In genomic region chr7:129949292-129950133, GRCh38 we compare ENCODE assay signal across 8 cellular contexts. TPM values are rescaled to one million over a fixed set of nuclear protein-coding genes. Genes with fewer than 3 reads are reported as not detected.
A peak's percentile ranks its signal among the peaks of the same experiment; 100 is the strongest.
DNase-seq lines count a peak whose midpoint lies in the region; ATAC-seq and TF ChIP-seq lines count a peak whose summit lies in the region.

No MANE protein-coding gene starts in this region.

- peak overlapping the region; percentile 90 to 100 (median 96) for H3K4me2 ChIP-seq in BLaER1 treated with 17β-estradiol and CSF1 and Interleukin-3, amounts not matched to agents 10 nM and 100 nM

- H3K9ac ChIP-seq in BLaER1 treated with 17β-estradiol and CSF1 and Interleukin-3, amounts not matched to agents 10 nM and 100 nM = peak overlapping the region; percentile 92 to 99 (median 97)
- peak overlapping the region; percentile 96 to 97 for H3K9ac ChIP-seq in mucosa of rectum (ENCODE audit: low read depth in 1 of 2, low read length in 2 of 2)

- no peak for TF ChIP-seq CTCF in epithelial cell of proximal tubule (conservative IDR thresholded peaks at IDR 0.05; ENCODE audit: low read depth, low read length)

- H3K27ac ChIP-seq in BLaER1 treated with 17β-estradiol and CSF1 and Interleukin-3, amounts not matched to agents 10 nM and 100 nM = peak overlapping the region; percentile 88 to 98 (median 93)
- H3K27ac ChIP-seq in mucosa of rectum (ENCODE audit: low read depth in 2 of 2, low read length in 2 of 2) = peak overlapping the region; percentile 93 to 95

- DNase-seq in epithelial cell of proximal tubule (ENCODE audit: low read depth) = peak; percentile 98

- ATAC-seq in GM18870 (IDR thresholded peaks at IDR 0.05; ENCODE audit: unreplicated experiment) = peak; percentile 36
- peak; percentile 13 for ATAC-seq in HG03460 (IDR thresholded peaks at IDR 0.05; ENCODE audit: unreplicated experiment)
- ATAC-seq in SK-N-SH treated with all-trans-retinoic acid at 6 μM for 48 hours = peak; percentile 48
- ATAC-seq in HG02973 (IDR thresholded peaks at IDR 0.05; ENCODE audit: unreplicated experiment) = no peak
- no peak for ATAC-seq in HG03139 (IDR thresholded peaks at IDR 0.05; ENCODE audit: unreplicated experiment)

- peaks cover 31 to 46% (median 38%) of the 10 kb centered on the region in 10 experiments for H3K4me1 ChIP-seq in BLaER1 treated with 17β-estradiol and CSF1 and Interleukin-3, amounts not matched to agents 10 nM and 100 nM
- peaks cover 24 to 35% of the 10 kb centered on the region in 2 donors for H3K4me1 ChIP-seq in mucosa of rectum (ENCODE audit: control insufficient read depth in 2 of 2, insufficient read depth in 2 of 2, low read length in 2 of 2)

- H3K4me3 ChIP-seq in BLaER1 treated with 17β-estradiol and CSF1 and Interleukin-3, amounts not matched to agents 10 nM and 100 nM = peak overlapping the region; percentile 87 to 100 (median 97)
- H3K4me3 ChIP-seq in epithelial cell of proximal tubule (ENCODE audit: low read depth, low read length) = peak overlapping the region; percentile 71
- peak overlapping the region; percentile 83 to 94 for H3K4me3 ChIP-seq in mucosa of rectum (ENCODE audit: low read length in 2 of 2)

- H3K36me3 ChIP-seq in BLaER1 treated with 17β-estradiol and CSF1 and Interleukin-3, amounts not matched to agents 10 nM and 100 nM = peaks cover 15 to 35% (median 22%) of the 10 kb centered on the region in 11 experiments; a peak in 21 of 22 replicates
- H3K36me3 ChIP-seq in mucosa of rectum (ENCODE audit: control insufficient read depth in 2 of 2, insufficient read depth in 2 of 2, low read length in 2 of 2) = peaks cover 0 to 3% of the 10 kb centered on the region in 2 donors

- H4K20me1 ChIP-seq in BLaER1 treated with 17β-estradiol and CSF1 and Interleukin-3, amounts not matched to agents 10 nM and 100 nM = peaks cover 11 to 60% (median 30%) of the 10 kb centered on the region in 11 experiments; a peak in 20 of 22 replicates

- H3K9me3 ChIP-seq in BLaER1 treated with 17β-estradiol and CSF1 and Interleukin-3, amounts not matched to agents 10 nM and 100 nM (replicated peaks in 1 of 11) = peaks cover 0 to 17% (median 8%) of the 10 kb centered on the region in 11 experiments; a peak in 16 of 22 replicates
- H3K9me3 ChIP-seq in mucosa of rectum (ENCODE audit: control insufficient read depth in 2 of 2, low read length in 2 of 2) = no peaks in the 10 kb centered on the region

- H3K27me3 ChIP-seq in BLaER1 treated with 17β-estradiol and CSF1 and Interleukin-3, amounts not matched to agents 10 nM and 100 nM = no peaks in the 10 kb centered on the region
- no peaks in the 10 kb centered on the region for H3K27me3 ChIP-seq in mucosa of rectum (ENCODE audit: control insufficient read depth in 2 of 2, insufficient read depth in 2 of 2, low read length in 2 of 2)

TF ChIP-seq in SK-N-SH treated with all-trans-retinoic acid at 6 μM for 48 hours, 23 proteins besides CTCF, POLR2A, EP300 and RAD21:
- TF ChIP-seq TCF4 (CRISPR knock-in tag; IDR thresholded peaks at IDR 0.05; ENCODE audit: borderline replicate concordance) (no peak), ZNF70 (CRISPR knock-in tag; IDR thresholded peaks at IDR 0.05) (no peak), CSRNP3 (CRISPR knock-in tag; IDR thresholded peaks at IDR 0.05) (no peak), TSHZ2 (CRISPR knock-in tag; IDR thresholded peaks at IDR 0.05) (no peak), BACH2 (CRISPR knock-in tag; IDR thresholded peaks at IDR 0.05; ENCODE audit: borderline replicate concordance) (no peak), ISL1 (CRISPR knock-in tag; IDR thresholded peaks at IDR 0.05) (no peak), ZFP3 (CRISPR knock-in tag; IDR thresholded peaks at IDR 0.05) (peak; percentile 60; the same call in 1 of the 2 replicates), ZC3H10 (CRISPR knock-in tag; IDR thresholded peaks at IDR 0.05) (0 out of 2 replicates have a peak, but pooled peaks have one; percentile 12), RARB (CRISPR knock-in tag; IDR thresholded peaks at IDR 0.05) (no peak), PATZ1 (CRISPR knock-in tag; IDR thresholded peaks at IDR 0.05; ENCODE audit: borderline replicate concordance) (peak; percentile 27; the same call in 1 of the 2 replicates), ZNF8 (CRISPR knock-in tag; IDR thresholded peaks at IDR 0.05) (no peak)

RNA-seq across cellular contexts. Expression of gene UBE2H, which starts 3.2 kb away (rescaled TPM):
- total RNA-seq in epithelial cell of proximal tubule = 58.7 and 88.1 TPM in 2 replicates

Comparison
In these comparisons a context has a peak if more than half of its experiments do, and no peak if none do; other contexts are left out.
1. ATAC-seq: peak in GM18870 (single experiment), HG03460 (single experiment) and SK-N-SH treated with all-trans-retinoic acid at 6 μM for 48 hours (single experiment); none in HG02973 (single experiment) and HG03139 (single experiment).
2. Peak in every context shown above with its lines, with median percentiles within 50 percentile points of each other: H3K4me3 ChIP-seq.